ENCODE assay signal across 15 cellular contexts in genomic region chr16:85361441-85362118, GRCh38.
DNase-seq lines count a peak whose midpoint lies in the region; ATAC-seq and TF ChIP-seq lines count a peak whose summit lies in the region.
"Had no signal": no experiment of that assay in that cellular context is flagged by ENCODE, and none has a peak within 500 bp of the region (broad histone marks: within the 10 kb centered on the region; RNA-seq: fewer than 3 reads in every experiment).

No MANE protein-coding gene starts in this region.

- 76% methylated on average over 23 of the region's 23 CpGs for WGBS in heart right ventricle, 2 donors

- no peaks in the 10 kb centered on the region for H3K9me3 Mint-ChIP-seq in neural crest cell
- H3K9me3 Mint-ChIP-seq: natural killer cell treated with Interleukin-12 subunit alpha and Interleukin-12 subunit beta and Interleukin-15 and Interleukin-18, amount 100 ng/mL, for 72 hours had no signal

- ATAC-seq in Right ventricle myocardium inferior (peak; percentile 76), heart right ventricle (peak in 7 of 8 donors; percentile 48 to 92 (median 85)), GM21447 (IDR thresholded peaks at IDR 0.05; ENCODE audit: unreplicated experiment) (no peak), GM21526 (IDR thresholded peaks at IDR 0.05; ENCODE audit: low FRiP score, unreplicated experiment) (no peak)
- ATAC-seq: gastroesophageal sphincter; natural killer cell treated with Interleukin-12 subunit alpha and Interleukin-12 subunit beta and Interleukin-15 and Interleukin-18, amount 100 ng/mL, for 72 hours had no signal

- peaks cover 22% of the 10 kb centered on the region for H3K27me3 Mint-ChIP-seq in neural crest cell (ENCODE audit: low read depth)

- intact Hi-C loops in Right ventricle myocardium inferior (cut with DNase I) (no loop called here), cardiac septum (cut with DNase I) (no loop called here), heart right ventricle (cut with DNase I) (no loop called here)

- H3K4me3 Mint-ChIP-seq in neural crest cell = no peak overlapping the region
- H3K4me3 Mint-ChIP-seq: natural killer cell treated with Interleukin-12 subunit alpha and Interleukin-12 subunit beta and Interleukin-15 and Interleukin-18, amount 100 ng/mL, for 72 hours had no signal

- H3K36me3 Mint-ChIP-seq in neural crest cell (ENCODE audit: low read depth) = no peaks in the 10 kb centered on the region
- H3K36me3 Mint-ChIP-seq: natural killer cell treated with Interleukin-12 subunit alpha and Interleukin-12 subunit beta and Interleukin-15 and Interleukin-18, amount 100 ng/mL, for 72 hours had no signal

- H3K4me1 ChIP-seq in heart right ventricle = peaks cover 0 to 11% (median 0%) of the 10 kb centered on the region in 9 donors

- H3K9me3 ChIP-seq in heart right ventricle = peaks cover 0 to 3% (median 0%) of the 10 kb centered on the region in 11 donors
- H3K9me3 ChIP-seq: gastroesophageal sphincter, suprapubic skin had no signal

- no peak overlapping the region for H3K4me3 ChIP-seq in heart right ventricle
- H3K4me3 ChIP-seq: gastroesophageal sphincter, suprapubic skin had no signal

- H3K27ac ChIP-seq in heart right ventricle = no peak overlapping the region
- H3K27ac ChIP-seq: gastroesophageal sphincter, suprapubic skin had no signal

- peaks cover 7% of the 10 kb centered on the region for H3K4me1 Mint-ChIP-seq in neural crest cell

- no peaks in the 10 kb centered on the region for H3K27me3 ChIP-seq in heart right ventricle
- H3K27me3 ChIP-seq: gastroesophageal sphincter, suprapubic skin had no signal

- no peak for DNase-seq in Right ventricle myocardium inferior (ENCODE audit: missing footprints)
- no peak for DNase-seq in cardiac septum (ENCODE audit: low spot score)
- peak in 1 of 2 donors; percentile 62 for DNase-seq in heart right ventricle
- no peak for DNase-seq in neural crest cell (ENCODE audit: low read depth, low spot score)
- no peak for DNase-seq in NCI-H2227 (lab: John Stamatoyannopoulos, UW; ENCODE audit: unreplicated experiment)
- no peak for DNase-seq in epidermal melanocyte (ENCODE audit: insufficient read length, low spot score)
- DNase-seq: activated CD4-positive, alpha-beta T cell treated with anti-CD3 and anti-CD28 coated beads, Interleukin-2, amount 50 U/mL, for 48 hours; islet precursor cell; NCI-H1436 treated with DMSO at 0.1 percent for 48 hours; RPMI8226 had no signal

- peak overlapping the region; percentile 82 for H3K27ac Mint-ChIP-seq in neural crest cell (ENCODE audit: unreplicated experiment)
- H3K27ac Mint-ChIP-seq: natural killer cell treated with Interleukin-12 subunit alpha and Interleukin-12 subunit beta and Interleukin-15 and Interleukin-18, amount 100 ng/mL, for 72 hours had no signal

- no peak for TF ChIP-seq CTCF in heart right ventricle (IDR thresholded peaks at IDR 0.05)
- no peak for TF ChIP-seq CTCF in neural crest cell (conservative IDR thresholded peaks at IDR 0.05)

- H3K36me3 ChIP-seq in heart right ventricle = no peaks in the 10 kb centered on the region
- H3K36me3 ChIP-seq: gastroesophageal sphincter, suprapubic skin had no signal

Comparison
In these comparisons a context has a peak if more than half of its experiments do, and no peak if none do; other contexts are left out.
1. ATAC-seq: peak in Right ventricle myocardium inferior (single experiment) and heart right ventricle (7 of 8); none in GM21447 (single experiment) and GM21526 (single experiment).